Comparison of ENCODE assay signal across 28 cellular contexts in genomic region chr19:50263176-50263575, GRCh38. TPM values are rescaled to one million over a fixed set of nuclear protein-coding genes. Genes with fewer than 3 reads are reported as not detected.
"Had no signal": no experiment of that assay in that cellular context is flagged by ENCODE, and none has a peak within 500 bp of the region (broad histone marks: within the 10 kb centered on the region; RNA-seq: fewer than 3 reads in every experiment).

No MANE protein-coding gene starts in this region.

- H3K27ac ChIP-seq: colonic mucosa, epithelial cell of prostate, esophagus squamous epithelium, gastrocnemius medialis, heart right ventricle, left ventricle myocardium inferior, lower lobe of right lung had no signal

- FAIRE-seq: endometrium, islet of Langerhans, keratinocyte had no signal

- DNase-seq: colonic mucosa; cortex of kidney; effector CD8-positive, alpha-beta T cell; effector memory CD8-positive, alpha-beta T cell; endodermal cell; erythroblast; esophagus squamous epithelium; foreskin fibroblast; foreskin melanocyte; gastrocnemius medialis; glutamatergic neuron; head of caudate nucleus; heart right ventricle; hippocampal formation; kidney glomerular epithelial cell; left colon; left ventricle myocardium inferior; lower lobe of right lung; mesenchymal stem cell; mucosa of descending colon; naive B cell had no signal

- H3K4me3 ChIP-seq: colonic mucosa, esophagus squamous epithelium, gastrocnemius medialis, heart right ventricle, left ventricle myocardium inferior, lower lobe of right lung, mucosa of descending colon had no signal

- H3K4me1 ChIP-seq: colonic mucosa, gastrocnemius medialis, heart right ventricle, lower lobe of right lung had no signal

- ATAC-seq: effector memory CD8-positive, alpha-beta T cell; esophagus mucosa; gastrocnemius medialis; heart right ventricle; left colon; left lobe of liver; lower lobe of right lung; mucosa of descending colon had no signal

- H3K27me3 ChIP-seq: colonic mucosa, gastrocnemius medialis, heart right ventricle had no signal

- H3K9me3 ChIP-seq: colonic mucosa, esophagus squamous epithelium, gastrocnemius medialis, heart right ventricle, left ventricle myocardium inferior, lower lobe of right lung, mucosa of descending colon had no signal

RNA-seq across cellular contexts. Expression of gene MYH14, which starts 59.8 kb away (rescaled TPM):
- total RNA-seq: myocyte had no signal
